In genomic region chr20:17660667-17661066, GRCh38 we compare ENCODE assay signal across 15 cellular contexts. TPM values are rescaled to one million over a fixed set of nuclear protein-coding genes. Genes with fewer than 3 reads are reported as not detected.
DNase-seq lines count a peak whose midpoint lies in the region; ATAC-seq and TF ChIP-seq lines count a peak whose summit lies in the region.
"Had no signal": no experiment of that assay in that cellular context is flagged by ENCODE, and none has a peak within 500 bp of the region (broad histone marks: within the 10 kb centered on the region; RNA-seq: fewer than 3 reads in every experiment).

No MANE protein-coding gene starts in this region.

- no peak for DNase-seq in SK-N-MC (ENCODE audit: low read depth, low spot score)
- no peak for DNase-seq in right atrium auricular region (ENCODE audit: low spot score)
- no peak for DNase-seq in glomerular visceral epithelial cell (ENCODE audit: extremely low spot score)
- no peak for DNase-seq in kidney glomerular epithelial cell (lab: John Stamatoyannopoulos, UW)
- no peak for DNase-seq in mesenteric fat pad (ENCODE audit: low spot score)
- DNase-seq: activated CD8-positive, alpha-beta T cell treated with anti-CD3 and anti-CD28 coated beads for 36 hours; CD4-positive, alpha-beta T cell; NCI-H187; NCI-H524 treated with DMSO at 0.1 percent for 48 hours had no signal

- no peaks in the 10 kb centered on the region for H3K9me2 ChIP-seq in DOHH2 (replicated peaks; ENCODE audit: control insufficient read depth, low read length)

- peaks cover 49% of the 10 kb centered on the region for H3K79me2 ChIP-seq in DOHH2 (ENCODE audit: control insufficient read depth, low read length)

- no peak for TF ChIP-seq CTCF in DOHH2 (IDR thresholded peaks at IDR 0.05; ENCODE audit: low read depth, low read length, poor library complexity, severe bottlenecking)
- TF ChIP-seq CTCF in right atrium auricular region (IDR thresholded peaks at IDR 0.05) = no peak

- H3K36me3 ChIP-seq in DOHH2 (ENCODE audit: control insufficient read depth, low read length) = peaks cover 21% of the 10 kb centered on the region
- peaks cover 14% of the 10 kb centered on the region; the same call in 1 of the 2 replicates for H3K36me3 ChIP-seq in SK-N-MC (ENCODE audit: insufficient read depth, low read length)
- peaks cover 25% of the 10 kb centered on the region for H3K36me3 ChIP-seq in right atrium auricular region
- H3K36me3 ChIP-seq in skeletal muscle tissue (ENCODE audit: control insufficient read depth in 3 of 3, insufficient read depth in 3 of 3, low read length in 3 of 3) = peaks cover 6 to 11% (median 9%) of the 10 kb centered on the region in 3 donors

- H3K4me3 ChIP-seq in DOHH2 (ENCODE audit: low read length) (peak overlapping the region; percentile 46), SK-N-MC (no peak overlapping the region), right atrium auricular region (no peak overlapping the region), skeletal muscle tissue (ENCODE audit: low read length in 3 of 3) (no peak overlapping the region)

- H4K20me1 ChIP-seq in DOHH2 (ENCODE audit: control insufficient read depth, insufficient read depth, low read depth, low read length) = no peaks in the 10 kb centered on the region

- H3K4me1 ChIP-seq in DOHH2 (ENCODE audit: control insufficient read depth, low read length) (peaks cover 40% of the 10 kb centered on the region), right atrium auricular region (peaks cover 0 to 62% of the 10 kb centered on the region in 2 donors), skeletal muscle tissue (ENCODE audit: control insufficient read depth in 3 of 3, insufficient read depth in 3 of 3, low read length in 3 of 3) (peaks cover 25 to 29% (median 25%) of the 10 kb centered on the region in 3 donors)

- peaks cover 5% of the 10 kb centered on the region; the same call in 1 of the 2 replicates for H3K9me3 ChIP-seq in DOHH2 (ENCODE audit: control insufficient read depth, insufficient read depth, low read length)
- no peaks in the 10 kb centered on the region for H3K9me3 ChIP-seq in SK-N-MC (ENCODE audit: low read depth, low read length)
- peaks cover 0 to 6% of the 10 kb centered on the region in 2 donors for H3K9me3 ChIP-seq in right atrium auricular region
- no peaks in the 10 kb centered on the region for H3K9me3 ChIP-seq in skeletal muscle tissue (ENCODE audit: control insufficient read depth in 3 of 3, low read length in 3 of 3)

- H3K27me3 ChIP-seq in DOHH2 (ENCODE audit: control insufficient read depth, low read length) (no peaks in the 10 kb centered on the region), right atrium auricular region (no peaks in the 10 kb centered on the region), skeletal muscle tissue (ENCODE audit: control insufficient read depth in 3 of 3, insufficient read depth in 3 of 3, low read length in 3 of 3) (no peaks in the 10 kb centered on the region)

- H3F3A ChIP-seq in DOHH2 (ENCODE audit: control insufficient read depth, insufficient read depth) = no peaks in the 10 kb centered on the region

- H3K9ac ChIP-seq in SK-N-MC (ENCODE audit: insufficient read length) (no peak overlapping the region), skeletal muscle tissue (ENCODE audit: low read depth in 1 of 3, low read length in 3 of 3) (peak overlapping the region in 1 of 3 donors; percentile 33)
- H3K9ac ChIP-seq: parathyroid adenoma had no signal

- peak overlapping the region; percentile 58 for H3K4me2 ChIP-seq in DOHH2 (ENCODE audit: low read length)

- peak overlapping the region; percentile 72 for H3K27ac ChIP-seq in DOHH2 (ENCODE audit: low read depth, low read length)
- H3K27ac ChIP-seq in SK-N-MC = peak overlapping the region; percentile 57; the same call in 1 of the 2 replicates
- H3K27ac ChIP-seq in right atrium auricular region = peak overlapping the region; percentile 73 to 77
- H3K27ac ChIP-seq in skeletal muscle tissue (ENCODE audit: low read depth, low read length) = peak overlapping the region; percentile 36
- H3K27ac ChIP-seq: parathyroid adenoma had no signal

- no peak for ATAC-seq in GM19452 (IDR thresholded peaks at IDR 0.05; ENCODE audit: unreplicated experiment)
- ATAC-seq: activated CD8-positive, alpha-beta T cell treated with anti-CD3 and anti-CD28 coated beads for 36 hours had no signal

RNA-seq across cellular contexts. Expression of gene RRBP1, which starts 21.4 kb away (rescaled TPM):
- total RNA-seq in right atrium auricular region = 10 to 100 TPM; 52.0 to 57.7 TPM
- 76.2 TPM for total RNA-seq in skeletal muscle tissue
- total RNA-seq in mesenteric fat pad = 170 TPM

RNA-seq across cellular contexts. Expression of gene BANF2, which starts 39.1 kb away (rescaled TPM):
- total RNA-seq in right atrium auricular region = not detected
- not detected for total RNA-seq in skeletal muscle tissue
- total RNA-seq in mesenteric fat pad = not detected
- total RNA-seq: activated CD8-positive, alpha-beta T cell treated with anti-CD3 and anti-CD28 coated beads for 36 hours; CD4-positive, alpha-beta T cell; LHCN-M2; RPMI7951 had no signal
